ENCODE assay signal across 11 cellular contexts in the genomic region with DNA sequence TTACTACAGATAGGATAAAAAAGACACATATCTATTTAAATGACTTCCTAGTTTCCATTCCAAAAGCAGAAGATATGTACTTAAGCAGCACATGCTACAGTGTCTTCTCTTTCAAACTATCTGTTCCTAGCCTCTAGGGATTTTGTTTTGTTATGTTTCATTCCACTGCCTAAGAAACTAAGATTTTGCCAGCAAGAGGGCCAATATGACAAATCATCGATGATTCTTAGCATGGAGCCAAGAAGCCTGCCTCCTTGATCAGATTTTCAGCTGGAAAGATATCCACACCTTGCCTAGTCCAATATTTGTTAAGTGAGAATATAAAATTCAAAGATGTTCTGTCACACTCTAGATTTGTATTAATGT. TPM values are rescaled to one million over a fixed set of nuclear protein-coding genes. Genes with fewer than 3 reads are reported as not detected.
DNase-seq lines count a peak whose midpoint lies in the region; ATAC-seq, FAIRE-seq and TF ChIP-seq lines count a peak whose summit lies in the region.
"Had no signal": no experiment of that assay in that cellular context is flagged by ENCODE, and none has a peak within 500 bp of the region (broad histone marks: within the 10 kb centered on the region; RNA-seq: fewer than 3 reads in every experiment).

No MANE protein-coding gene starts in this region.

- no peaks in the 10 kb centered on the region for H3K27me3 ChIP-seq in HL-60 (ENCODE audit: insufficient read depth, poor library complexity, severe bottlenecking)
- no peaks in the 10 kb centered on the region for H3K27me3 ChIP-seq in astrocyte (ENCODE audit: insufficient read depth, low read length)
- H3K27me3 ChIP-seq in muscle layer of duodenum (ENCODE audit: low read depth, low read length) = no peaks in the 10 kb centered on the region

- 52% methylated on average over 1 of the region's 1 CpG for WGBS in A549 (ENCODE audit: missing lambda C conversion rate)

- H3K36me3 ChIP-seq in astrocyte (ENCODE audit: insufficient read depth, low read length) (peaks cover 8% of the 10 kb centered on the region), muscle layer of duodenum (ENCODE audit: control insufficient read depth in 1 of 2, insufficient read depth in 2 of 2, low read length in 2 of 2) (no peaks in the 10 kb centered on the region)

- no peak for TF ChIP-seq RAD21 in A549 (conservative IDR thresholded peaks at IDR 0.05 in 1 of 2, IDR thresholded peaks at IDR 0.05 in 1 of 2)

- DNase-seq in A549 (ENCODE audit: low read depth in 1 of 2, low spot score in 1 of 2) = no peak
- no peak for DNase-seq in HL-60 (ENCODE audit: low read depth in 1 of 2, low spot score in 1 of 2)
- DNase-seq in astrocyte (ENCODE audit: low read depth) = no peak
- no peak for DNase-seq in effector CD8-positive, alpha-beta T cell (lab: John Stamatoyannopoulos, UW)
- no peak for DNase-seq in C1 segment of cervical spinal cord (lab: John Stamatoyannopoulos, UW)
- DNase-seq in NCI-H187 treated with DMSO at 0.1 percent for 48 hours (lab: John Stamatoyannopoulos, UW) = no peak
- DNase-seq: central memory CD4-positive, alpha-beta T cell; DMS79; KG1 had no signal

- no peak overlapping the region for H3K27ac Mint-ChIP-seq in astrocyte (ENCODE audit: unreplicated experiment)

- H3K36me3 Mint-ChIP-seq in astrocyte (ENCODE audit: low read depth, unreplicated experiment) = peaks cover 9% of the 10 kb centered on the region

- no peak overlapping the region for H3K4me3 Mint-ChIP-seq in astrocyte (ENCODE audit: unreplicated experiment)

- TF ChIP-seq POLR2A in A549 (IDR thresholded peaks at IDR 0.05; ENCODE audit: low read length) = no peak

- no peaks in the 10 kb centered on the region for H3K27me3 Mint-ChIP-seq in astrocyte (ENCODE audit: low read depth, unreplicated experiment)

- peaks cover 100% of the 10 kb centered on the region for H3K79me2 ChIP-seq in astrocyte (ENCODE audit: insufficient read depth, low read length)

- H3K4me1 Mint-ChIP-seq in astrocyte (ENCODE audit: low read depth, unreplicated experiment) = peaks cover 63% of the 10 kb centered on the region

- no peaks in the 10 kb centered on the region for H3K9me3 ChIP-seq in A549
- H3K9me3 ChIP-seq in astrocyte (ENCODE audit: insufficient read depth, low read depth, low read length) = no peaks in the 10 kb centered on the region
- H3K9me3 ChIP-seq in muscle layer of duodenum (ENCODE audit: control insufficient read depth in 1 of 2, low read length in 2 of 2) = no peaks in the 10 kb centered on the region

- FAIRE-seq in A549 (lab: Jason Lieb, UNC) (no peak), astrocyte (lab: Jason Lieb, UNC) (no peak)

- no peak for TF ChIP-seq CTCF in A549 (IDR thresholded peaks at IDR 0.05)
- no peak for TF ChIP-seq CTCF in HL-60 (IDR thresholded peaks at IDR 0.05; ENCODE audit: insufficient read depth, low read length)
- no peak for TF ChIP-seq CTCF in astrocyte (IDR thresholded peaks at IDR 0.05; ENCODE audit: insufficient read depth, low read depth, low read length)

- H3K9me3 Mint-ChIP-seq in astrocyte (ENCODE audit: unreplicated experiment) = no peaks in the 10 kb centered on the region

- peak overlapping the region; percentile 17 for H3K9ac ChIP-seq in astrocyte (ENCODE audit: low read length)

- H3K4me3 ChIP-seq in A549 = no peak overlapping the region
- no peak overlapping the region for H3K4me3 ChIP-seq in HL-60 (replicated peaks; ENCODE audit: insufficient read depth, low read length)
- H3K4me3 ChIP-seq in astrocyte (ENCODE audit: insufficient read depth, low read depth, low read length) = no peak overlapping the region
- peak overlapping the region in 1 of 2 donors; percentile 35 for H3K4me3 ChIP-seq in muscle layer of duodenum (ENCODE audit: low read depth in 1 of 2, low read length in 2 of 2)

- H2AFZ ChIP-seq in astrocyte (ENCODE audit: low read depth, low read length) = no peak overlapping the region

- H3K27ac ChIP-seq in A549 (no peak overlapping the region), HL-60 (replicated peaks) (peak overlapping the region; percentile 31; the same call in 1 of the 2 replicates), astrocyte (ENCODE audit: low read depth, low read length) (no peak overlapping the region), muscle layer of duodenum (ENCODE audit: low read length) (peak overlapping the region; percentile 50)

- peaks cover 98% of the 10 kb centered on the region for H4K20me1 ChIP-seq in astrocyte (ENCODE audit: insufficient read depth, low read length)

- CTCF ChIA-PET in A549 (lab: Yijun Ruan, JAX) = interaction anchor here (1.0 to 4.6 kb wide), 3 partner anchors 35 to 457 kb away, joined by 3 to 17 read pairs (median 5); no protein-coding TSS in a partner anchor

- POLR2A ChIA-PET in A549 (lab: Yijun Ruan, JAX) = interaction anchor here (0.6 to 2.0 kb wide), 2 partner anchors 280 to 391 kb away, joined by 3 to 5 read pairs; partner anchors contain the start of genes DSTN and RRBP1

- TF ChIP-seq EP300 in A549 (IDR thresholded peaks at IDR 0.05) = no peak

- H3K4me2 ChIP-seq in A549 = peak overlapping the region; percentile 35
- H3K4me2 ChIP-seq in astrocyte (ENCODE audit: low read length) = peak overlapping the region; percentile 46

- ATAC-seq in A549 (no peak), GM21528 (IDR thresholded peaks at IDR 0.05; ENCODE audit: low FRiP score, unreplicated experiment) (no peak)

- H3K4me1 ChIP-seq in A549 (peaks cover 88% of the 10 kb centered on the region), astrocyte (ENCODE audit: insufficient read depth, low read length) (peaks cover 66% of the 10 kb centered on the region), muscle layer of duodenum (ENCODE audit: control insufficient read depth in 1 of 2, insufficient read depth in 2 of 2, low read length in 2 of 2) (peaks cover 46 to 50% of the 10 kb centered on the region in 2 donors)

TF ChIP-seq in A549, 52 proteins besides CTCF, POLR2A, EP300 and RAD21:
- TF ChIP-seq SMC3 (IDR thresholded peaks at IDR 0.05) = no peak
- TF ChIP-seq, protein P1, sequence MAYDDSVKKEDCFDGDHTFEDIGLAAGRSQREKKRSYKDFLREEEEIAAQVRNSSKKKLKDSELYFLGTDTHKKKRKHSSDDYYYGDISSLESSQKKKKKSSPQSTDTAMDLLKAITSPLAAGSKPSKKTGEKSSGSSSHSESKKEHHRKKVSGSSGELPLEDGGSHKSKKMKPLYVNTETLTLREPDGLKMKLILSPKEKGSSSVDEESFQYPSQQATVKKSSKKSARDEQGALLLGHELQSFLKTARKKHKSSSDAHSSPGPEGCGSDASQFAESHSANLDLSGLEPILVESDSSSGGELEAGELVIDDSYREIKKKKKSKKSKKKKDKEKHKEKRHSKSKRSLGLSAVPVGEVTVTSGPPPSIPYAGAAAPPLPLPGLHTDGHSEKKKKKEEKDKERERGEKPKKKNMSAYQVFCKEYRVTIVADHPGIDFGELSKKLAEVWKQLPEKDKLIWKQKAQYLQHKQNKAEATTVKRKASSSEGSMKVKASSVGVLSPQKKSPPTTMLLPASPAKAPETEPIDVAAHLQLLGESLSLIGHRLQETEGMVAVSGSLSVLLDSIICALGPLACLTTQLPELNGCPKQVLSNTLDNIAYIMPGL (CRISPR knock-in tag; IDR thresholded peaks at IDR 0.05; ENCODE audit: borderline replicate concordance) = no peak
- TF ChIP-seq MAFK (IDR thresholded peaks at IDR 0.05; ENCODE audit: partially characterized antibody) = no peak
- no peak for TF ChIP-seq ELK1 (IDR thresholded peaks at IDR 0.05; ENCODE audit: low read depth, low read length)

RNA-seq across cellular contexts. Expression of gene SNX5, which starts 7.0 kb away (rescaled TPM):
- 275 and 342 TPM in 2 replicates for polyA plus RNA-seq in A549 (2011; rRNA removed)
- 210 and 229 TPM in 2 replicates for polyA plus RNA-seq in A549 (2012; cell fraction: cytosol; rRNA removed)
- 367 and 371 TPM in 2 replicates for polyA plus RNA-seq in A549 (2012; cell fraction: nucleus; rRNA removed)
- polyA plus RNA-seq in A549 (2017; fragmentation: RNase III; extraction: RNeasy Plus Mini Kit Qiagen cat#74134 plus additional on column Dnase treatment) = 225 to 250 TPM (median 240 TPM) in 3 replicates
- polyA minus RNA-seq in A549 (2011; rRNA and poly(A)+ RNA removed) = 132 and 152 TPM in 2 replicates
- 78.0 and 95.1 TPM in 2 replicates for total RNA-seq in astrocyte

RNA-seq across cellular contexts. Expression of gene MGME1, which starts 7.2 kb away (rescaled TPM):
- 41.8 and 47.9 TPM in 2 replicates for polyA plus RNA-seq in A549 (2011; rRNA removed)
- 13.0 and 14.1 TPM in 2 replicates for polyA plus RNA-seq in A549 (2012; cell fraction: cytosol; rRNA removed)
- 14.4 and 21.3 TPM in 2 replicates for polyA plus RNA-seq in A549 (2012; cell fraction: nucleus; rRNA removed)
- polyA plus RNA-seq in A549 (2017; fragmentation: RNase III; extraction: RNeasy Plus Mini Kit Qiagen cat#74134 plus additional on column Dnase treatment) = 46.6 to 49.7 TPM (median 46.9 TPM) in 3 replicates
- 26.2 and 26.5 TPM in 2 replicates for polyA minus RNA-seq in A549 (2011; rRNA and poly(A)+ RNA removed)
- total RNA-seq in astrocyte = 14.1 and 14.2 TPM in 2 replicates

Comparison
In these comparisons a context has a peak if more than half of its experiments do, and no peak if none do; other contexts are left out.
1. H3K27ac ChIP-seq: peak in HL-60 (single experiment) and muscle layer of duodenum (single experiment); none in A549 (0 of 2) and astrocyte (single experiment).